In the genomic region with DNA sequence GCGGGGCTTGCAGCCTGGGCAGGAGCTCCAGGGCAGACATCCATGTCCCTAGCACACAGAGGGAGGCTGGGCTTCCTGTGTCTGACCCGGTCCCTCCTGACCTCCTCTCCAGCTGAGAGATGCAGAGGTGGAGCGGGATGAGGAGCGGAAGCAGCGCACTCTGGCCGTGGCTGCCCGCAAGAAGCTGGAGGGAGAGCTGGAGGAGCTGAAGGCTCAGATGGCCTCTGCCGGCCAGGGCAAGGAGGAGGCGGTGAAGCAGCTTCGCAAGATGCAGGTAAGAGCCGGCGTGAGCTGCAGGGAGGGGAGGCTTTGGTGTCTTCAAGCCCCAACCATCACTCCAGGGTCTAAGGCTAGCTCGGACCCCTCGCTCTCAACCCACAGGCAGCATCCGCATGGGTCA, we compare ENCODE assay signal across 1 cellular context.
TF ChIP-seq lines count a peak whose summit lies in the region.

No MANE protein-coding gene starts in this region.

TF ChIP-seq in K562, 482 proteins besides CTCF, POLR2A, EP300 and RAD21:
- TF ChIP-seq ZNF764 (CRISPR knock-in tag; IDR thresholded peaks at IDR 0.05; ENCODE audit: low read depth) (no peak), HNRNPLL (IDR thresholded peaks at IDR 0.05; ENCODE audit: low read depth, low read length, poor library complexity, severe bottlenecking) (no peak), ARID2 (IDR thresholded peaks at IDR 0.05) (no peak), NFE2 (IDR thresholded peaks at IDR 0.05; ENCODE audit: low read depth) (no peak)
- TF ChIP-seq, protein P1, sequence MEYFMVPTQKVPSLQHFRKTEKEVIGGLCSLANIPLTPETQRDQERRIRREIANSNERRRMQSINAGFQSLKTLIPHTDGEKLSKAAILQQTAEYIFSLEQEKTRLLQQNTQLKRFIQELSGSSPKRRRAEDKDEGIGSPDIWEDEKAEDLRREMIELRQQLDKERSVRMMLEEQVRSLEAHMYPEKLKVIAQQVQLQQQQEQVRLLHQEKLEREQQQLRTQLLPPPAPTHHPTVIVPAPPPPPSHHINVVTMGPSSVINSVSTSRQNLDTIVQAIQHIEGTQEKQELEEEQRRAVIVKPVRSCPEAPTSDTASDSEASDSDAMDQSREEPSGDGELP (CRISPR knock-in tag; IDR thresholded peaks at IDR 0.05; ENCODE audit: borderline replicate concordance), result peak; percentile 15; the same call in 1 of the 2 replicates
- TF ChIP-seq, protein P2, sequence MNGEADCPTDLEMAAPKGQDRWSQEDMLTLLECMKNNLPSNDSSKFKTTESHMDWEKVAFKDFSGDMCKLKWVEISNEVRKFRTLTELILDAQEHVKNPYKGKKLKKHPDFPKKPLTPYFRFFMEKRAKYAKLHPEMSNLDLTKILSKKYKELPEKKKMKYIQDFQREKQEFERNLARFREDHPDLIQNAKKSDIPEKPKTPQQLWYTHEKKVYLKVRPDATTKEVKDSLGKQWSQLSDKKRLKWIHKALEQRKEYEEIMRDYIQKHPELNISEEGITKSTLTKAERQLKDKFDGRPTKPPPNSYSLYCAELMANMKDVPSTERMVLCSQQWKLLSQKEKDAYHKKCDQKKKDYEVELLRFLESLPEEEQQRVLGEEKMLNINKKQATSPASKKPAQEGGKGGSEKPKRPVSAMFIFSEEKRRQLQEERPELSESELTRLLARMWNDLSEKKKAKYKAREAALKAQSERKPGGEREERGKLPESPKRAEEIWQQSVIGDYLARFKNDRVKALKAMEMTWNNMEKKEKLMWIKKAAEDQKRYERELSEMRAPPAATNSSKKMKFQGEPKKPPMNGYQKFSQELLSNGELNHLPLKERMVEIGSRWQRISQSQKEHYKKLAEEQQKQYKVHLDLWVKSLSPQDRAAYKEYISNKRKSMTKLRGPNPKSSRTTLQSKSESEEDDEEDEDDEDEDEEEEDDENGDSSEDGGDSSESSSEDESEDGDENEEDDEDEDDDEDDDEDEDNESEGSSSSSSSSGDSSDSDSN (IDR thresholded peaks at IDR 0.05; ENCODE audit: borderline replicate concordance in 1 of 2, low read depth in 2 of 2, low read length in 2 of 2), result 0 out of 4 replicates have a peak, but pooled peaks of 1 of the 2 experiments have one; percentile 21
